In genomic region chr17:7340179-7340578, GRCh38 we compare ENCODE assay signal across 1 cellular context.
TF ChIP-seq lines count a peak whose summit lies in the region.

No MANE protein-coding gene starts in this region.

TF ChIP-seq in HepG2, 621 proteins besides CTCF, POLR2A, EP300 and RAD21:
- no peak for TF ChIP-seq MYNN (CRISPR knock-in tag; IDR thresholded peaks at IDR 0.05; ENCODE audit: low read depth)
- TF ChIP-seq ZNF468 (CRISPR knock-in tag; IDR thresholded peaks at IDR 0.05) = no peak
- no peak for TF ChIP-seq MTF2 (CRISPR knock-in tag; IDR thresholded peaks at IDR 0.05; ENCODE audit: borderline replicate concordance)
- no peak for TF ChIP-seq REL (CRISPR knock-in tag; conservative IDR thresholded peaks at IDR 0.05)
